ENCODE assay signal across 2 cellular contexts in the genomic region with DNA sequence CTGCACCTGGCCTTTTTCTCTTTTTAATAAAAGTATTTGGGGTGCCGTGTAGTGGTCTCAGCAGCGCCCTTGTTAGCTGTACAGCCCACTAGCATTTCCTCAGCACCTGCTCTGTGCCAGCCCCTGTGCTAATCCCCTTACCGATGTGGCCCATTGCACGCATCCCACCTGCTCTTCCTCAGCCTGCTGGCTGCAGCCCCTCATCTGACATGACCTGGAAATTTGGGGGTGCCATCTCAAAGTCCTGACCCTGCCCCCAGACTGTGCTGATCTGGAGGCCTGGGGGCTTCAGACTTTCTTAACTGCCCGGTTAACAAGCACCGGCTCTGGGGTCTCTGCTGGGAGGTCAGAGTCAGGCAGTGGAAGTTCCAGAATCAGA.
A peak's percentile ranks its signal among the peaks of the same experiment; 100 is the strongest.
TF ChIP-seq lines count a peak whose summit lies in the region.

No MANE protein-coding gene starts in this region.

TF ChIP-seq in HepG2, 621 proteins besides CTCF, POLR2A, EP300 and RAD21:
- TF ChIP-seq ZNF616 (CRISPR knock-in tag; IDR thresholded peaks at IDR 0.05; ENCODE audit: low read depth) (0 out of 2 replicates have a peak, but pooled peaks have one; percentile 6), SIN3B (IDR thresholded peaks at IDR 0.05; ENCODE audit: low read length) (no peak), PCBP1 (IDR thresholded peaks at IDR 0.05; ENCODE audit: borderline replicate concordance, low read depth, low read length) (0 out of 2 replicates have a peak, but pooled peaks have one; percentile 4), KLF13 (CRISPR knock-in tag; IDR thresholded peaks at IDR 0.05) (0 out of 2 replicates have a peak, but pooled peaks have one; percentile 36), TOE1 (CRISPR knock-in tag; IDR thresholded peaks at IDR 0.05) (no peak), ARHGAP35 (CRISPR knock-in tag; IDR thresholded peaks at IDR 0.05; ENCODE audit: borderline replicate concordance) (0 out of 2 replicates have a peak, but pooled peaks have one; percentile 27), EED (CRISPR knock-in tag; IDR thresholded peaks at IDR 0.05) (0 out of 2 replicates have a peak, but pooled peaks have one; percentile 61), SIN3A (IDR thresholded peaks at IDR 0.05; ENCODE audit: borderline replicate concordance, low read depth, low read length) (no peak), ZNF234 (CRISPR knock-in tag; conservative IDR thresholded peaks at IDR 0.05) (no peak), MZF1 (CRISPR knock-in tag; IDR thresholded peaks at IDR 0.05; ENCODE audit: borderline replicate concordance) (0 out of 2 replicates have a peak, but pooled peaks have one; percentile 61), KDM2A (CRISPR knock-in tag; IDR thresholded peaks at IDR 0.05; ENCODE audit: borderline replicate concordance, low read depth) (no peak), ZNF431 (CRISPR knock-in tag; IDR thresholded peaks at IDR 0.05; ENCODE audit: borderline replicate concordance, low read depth) (peak; percentile 8; the same call in 1 of the 2 replicates), ZNF550 (CRISPR knock-in tag; IDR thresholded peaks at IDR 0.05; ENCODE audit: borderline replicate concordance) (0 out of 2 replicates have a peak, but pooled peaks have one; percentile 23), ZNF788 (CRISPR knock-in tag; IDR thresholded peaks at IDR 0.05; ENCODE audit: borderline replicate concordance) (no peak; the same call in 1 of the 2 replicates), ZNF253 (CRISPR knock-in tag; IDR thresholded peaks at IDR 0.05; ENCODE audit: borderline replicate concordance) (0 out of 2 replicates have a peak, but pooled peaks have one; percentile 65), ZNF235 (CRISPR knock-in tag; IDR thresholded peaks at IDR 0.05; ENCODE audit: borderline replicate concordance) (0 out of 2 replicates have a peak, but pooled peaks have one; percentile 23), SNAI1 (CRISPR knock-in tag; IDR thresholded peaks at IDR 0.05; ENCODE audit: borderline replicate concordance) (0 out of 2 replicates have a peak, but pooled peaks have one; percentile 11), LBX2 (CRISPR knock-in tag; IDR thresholded peaks at IDR 0.05; ENCODE audit: borderline replicate concordance) (0 out of 2 replicates have a peak, but pooled peaks have one; percentile 39), NR2F2 (IDR thresholded peaks at IDR 0.05; ENCODE audit: borderline replicate concordance, low read depth) (no peak), ZNF597 (CRISPR knock-in tag; IDR thresholded peaks at IDR 0.05) (no peak), ZNF430 (CRISPR knock-in tag; IDR thresholded peaks at IDR 0.05) (no peak), ZNF891 (CRISPR knock-in tag; IDR thresholded peaks at IDR 0.05) (0 out of 2 replicates have a peak, but pooled peaks have one; percentile 12), ZBTB38 (CRISPR knock-in tag; IDR thresholded peaks at IDR 0.05) (peak; percentile 83), CHCHD3 (CRISPR knock-in tag; IDR thresholded peaks at IDR 0.05) (peak; percentile 39; the same call in 1 of the 2 replicates), ZNF563 (CRISPR knock-in tag; IDR thresholded peaks at IDR 0.05) (0 out of 2 replicates have a peak, but pooled peaks have one; percentile 6)
- TF ChIP-seq, protein P1, sequence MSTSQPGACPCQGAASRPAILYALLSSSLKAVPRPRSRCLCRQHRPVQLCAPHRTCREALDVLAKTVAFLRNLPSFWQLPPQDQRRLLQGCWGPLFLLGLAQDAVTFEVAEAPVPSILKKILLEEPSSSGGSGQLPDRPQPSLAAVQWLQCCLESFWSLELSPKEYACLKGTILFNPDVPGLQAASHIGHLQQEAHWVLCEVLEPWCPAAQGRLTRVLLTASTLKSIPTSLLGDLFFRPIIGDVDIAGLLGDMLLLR (CRISPR knock-in tag; IDR thresholded peaks at IDR 0.05): 0 out of 2 replicates have a peak, but pooled peaks have one; percentile 33
- TF ChIP-seq, protein P2, sequence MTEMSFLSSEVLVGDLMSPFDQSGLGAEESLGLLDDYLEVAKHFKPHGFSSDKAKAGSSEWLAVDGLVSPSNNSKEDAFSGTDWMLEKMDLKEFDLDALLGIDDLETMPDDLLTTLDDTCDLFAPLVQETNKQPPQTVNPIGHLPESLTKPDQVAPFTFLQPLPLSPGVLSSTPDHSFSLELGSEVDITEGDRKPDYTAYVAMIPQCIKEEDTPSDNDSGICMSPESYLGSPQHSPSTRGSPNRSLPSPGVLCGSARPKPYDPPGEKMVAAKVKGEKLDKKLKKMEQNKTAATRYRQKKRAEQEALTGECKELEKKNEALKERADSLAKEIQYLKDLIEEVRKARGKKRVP (CRISPR knock-in tag; IDR thresholded peaks at IDR 0.05): 0 out of 4 replicates have a peak, but pooled peaks of 1 of the 2 experiments have one; percentile 4
- TF ChIP-seq, protein P3, sequence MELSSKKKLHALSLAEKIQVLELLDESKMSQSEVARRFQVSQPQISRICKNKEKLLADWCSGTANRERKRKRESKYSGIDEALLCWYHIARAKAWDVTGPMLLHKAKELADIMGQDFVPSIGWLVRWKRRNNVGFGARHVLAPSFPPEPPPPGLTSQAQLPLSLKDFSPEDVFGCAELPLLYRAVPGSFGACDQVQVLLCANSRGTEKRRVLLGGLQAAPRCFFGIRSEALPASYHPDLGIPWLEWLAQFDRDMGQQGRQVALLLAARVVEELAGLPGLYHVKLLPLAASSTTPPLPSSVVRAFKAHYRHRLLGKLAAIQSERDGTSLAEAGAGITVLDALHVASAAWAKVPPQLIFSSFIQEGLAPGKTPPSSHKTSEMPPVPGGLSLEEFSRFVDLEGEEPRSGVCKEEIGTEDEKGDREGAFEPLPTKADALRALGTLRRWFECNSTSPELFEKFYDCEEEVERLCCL (CRISPR knock-in tag; IDR thresholded peaks at IDR 0.05; ENCODE audit: borderline replicate concordance): no peak
TF ChIP-seq in HepG2: peak in this region for 18.

TF ChIP-seq in HEK293T, 16 proteins besides CTCF, POLR2A, EP300 and RAD21:
- TF ChIP-seq ARNT (IDR thresholded peaks at IDR 0.05) (no peak), TARDBP (IDR thresholded peaks at IDR 0.05) (no peak), PKNOX1 (IDR thresholded peaks at IDR 0.05) (no peak), FOXK2 (IDR thresholded peaks at IDR 0.05) (no peak), FOXM1 (IDR thresholded peaks at IDR 0.05; ENCODE audit: borderline replicate concordance) (no peak), FOXA1 (IDR thresholded peaks at IDR 0.05) (no peak), BHLHE40 (IDR thresholded peaks at IDR 0.05; ENCODE audit: borderline replicate concordance) (no peak), ZNF384 (IDR thresholded peaks at IDR 0.05) (no peak), LEF1 (IDR thresholded peaks at IDR 0.05; ENCODE audit: borderline replicate concordance) (no peak), NFRKB (IDR thresholded peaks at IDR 0.05) (no peak), SUZ12 (IDR thresholded peaks at IDR 0.05) (no peak), L3MBTL2 (conservative IDR thresholded peaks at IDR 0.05) (no peak), HDGF (IDR thresholded peaks at IDR 0.05; ENCODE audit: borderline replicate concordance) (no peak), SP1 (IDR thresholded peaks at IDR 0.05) (no peak), CTBP1 (IDR thresholded peaks at IDR 0.05; ENCODE audit: borderline replicate concordance) (no peak)
